In genomic region chr1:26077524-26077923, GRCh38 we compare ENCODE assay signal across 1 cellular context.
TF ChIP-seq lines count a peak whose summit lies in the region.

No MANE protein-coding gene starts in this region.

TF ChIP-seq in K562, 482 proteins besides CTCF, POLR2A, EP300 and RAD21 (continued from another document):
- no peak for TF ChIP-seq ZBTB40 (IDR thresholded peaks at IDR 0.05)
- no peak for TF ChIP-seq ZBTB40 (CRISPR knock-in tag; IDR thresholded peaks at IDR 0.05)
- TF ChIP-seq IRF2 (CRISPR knock-in tag; IDR thresholded peaks at IDR 0.05) = no peak
- TF ChIP-seq RCOR1 (IDR thresholded peaks at IDR 0.05; ENCODE audit: borderline replicate concordance in 1 of 2, low read depth in 2 of 2, low read length in 2 of 2) = peak; percentile 9 to 93; a peak in 2 of 4 replicates
- TF ChIP-seq SIRT6 (IDR thresholded peaks at IDR 0.05; ENCODE audit: low read depth, low read length) = no peak
- no peak for TF ChIP-seq U2AF1 (optimal IDR thresholded peaks at IDR 0.05; ENCODE audit: low read depth, low read length)
- TF ChIP-seq CC2D1A (IDR thresholded peaks at IDR 0.05) = no peak
- no peak for TF ChIP-seq TAL1 (IDR thresholded peaks at IDR 0.05)
- TF ChIP-seq NR2C2 (CRISPR knock-in tag; IDR thresholded peaks at IDR 0.05) = no peak
- TF ChIP-seq NR2C2 (tag; IDR thresholded peaks at IDR 0.05) = no peak
- no peak for TF ChIP-seq ZFP36 (IDR thresholded peaks at IDR 0.05; ENCODE audit: low read depth, low read length, partially characterized antibody)
